ENCODE assay signal across 8 cellular contexts in the genomic region with DNA sequence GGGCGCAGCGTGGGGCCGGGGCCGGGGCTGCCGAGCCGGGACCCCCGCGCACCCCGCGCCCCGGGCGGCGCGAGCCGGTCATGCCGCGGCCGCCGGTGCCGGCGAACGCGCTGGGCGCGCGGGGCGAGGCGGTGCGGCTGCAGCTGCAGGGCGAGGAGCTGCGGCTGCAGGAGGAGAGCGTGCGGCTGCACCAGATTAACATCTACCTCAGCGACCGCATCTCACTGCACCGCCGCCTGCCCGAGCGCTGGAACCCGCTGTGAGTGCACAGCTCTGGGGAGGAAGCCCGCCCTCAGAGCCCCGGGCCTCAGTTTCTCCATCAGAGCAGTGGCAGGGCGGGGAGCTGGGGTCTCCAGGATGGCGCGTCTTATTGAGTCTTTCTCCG.
DNase-seq lines count a peak whose midpoint lies in the region; ATAC-seq lines count a peak whose summit lies in the region.

No MANE protein-coding gene starts in this region.

- H3K27me3 ChIP-seq in HUES6 (ENCODE audit: control insufficient read depth, insufficient read depth, low read length) = peaks cover 26% of the 10 kb centered on the region

- peak; percentile 42 for DNase-seq in NCI-H146 (lab: John Stamatoyannopoulos, UW)
- DNase-seq in NCI-H146 treated with DMSO at 0.1 percent for 48 hours (lab: John Stamatoyannopoulos, UW; ENCODE audit: unreplicated experiment) = no peak
- peak; percentile 40 for DNase-seq in activated naive CD4-positive, alpha-beta T cell treated with anti-CD3 and anti-CD28 coated beads, Interleukin-2, amount 50 U/mL, for 16 hours
- DNase-seq in iPS-NIHi11 (ENCODE audit: low spot score) = peak; percentile 59
- DNase-seq in stimulated activated CD4-positive, alpha-beta T cell treated with anti-CD3 and anti-CD28 coated beads, Interleukin-4, amount 100 ng/mL, for 24 hours = peak; percentile 15
- no peak for DNase-seq in HuH-7 (ENCODE audit: low spot score)

- H3K9ac ChIP-seq in HUES6 (ENCODE audit: low read length) = no peak overlapping the region

- H3K36me3 ChIP-seq in HUES6 (ENCODE audit: control insufficient read depth, insufficient read depth, low read length) = no peaks in the 10 kb centered on the region

- no peak for ATAC-seq in GM19035 (IDR thresholded peaks at IDR 0.05; ENCODE audit: unreplicated experiment)

- H3K4me3 ChIP-seq in HUES6 (ENCODE audit: low read depth, low read length) = peak overlapping the region; percentile 70

- no peak overlapping the region for H3K27ac ChIP-seq in HUES6 (ENCODE audit: low read depth, low read length)

- H3K4me1 ChIP-seq in HUES6 (ENCODE audit: control insufficient read depth, insufficient read depth, low read length) = peaks cover 29% of the 10 kb centered on the region

- no peaks in the 10 kb centered on the region for H3K9me3 ChIP-seq in HUES6 (ENCODE audit: control insufficient read depth, insufficient read depth, low read depth, low read length)

Comparison
In these comparisons a context has a peak if more than half of its experiments do, and no peak if none do; other contexts are left out.
1. DNase-seq: peak in NCI-H146 (single experiment), activated naive CD4-positive, alpha-beta T cell treated with anti-CD3 and anti-CD28 coated beads, Interleukin-2, amount 50 U/mL, for 16 hours (single experiment), iPS-NIHi11 (single experiment) and stimulated activated CD4-positive, alpha-beta T cell treated with anti-CD3 and anti-CD28 coated beads, Interleukin-4, amount 100 ng/mL, for 24 hours (single experiment); none in NCI-H146 treated with DMSO at 0.1 percent for 48 hours (single experiment) and HuH-7 (single experiment).